In genomic region chr9:87872079-87872624, GRCh38 we compare ENCODE assay signal across 16 cellular contexts. TPM values are rescaled to one million over a fixed set of nuclear protein-coding genes. Genes with fewer than 3 reads are reported as not detected.
A peak's percentile ranks its signal among the peaks of the same experiment; 100 is the strongest.
DNase-seq lines count a peak whose midpoint lies in the region; ATAC-seq and TF ChIP-seq lines count a peak whose summit lies in the region.
"Had no signal": no experiment of that assay in that cellular context is flagged by ENCODE, and none has a peak within 500 bp of the region (broad histone marks: within the 10 kb centered on the region; RNA-seq: fewer than 3 reads in every experiment).

No MANE protein-coding gene starts in this region.

- no peaks in the 10 kb centered on the region for H3K4me1 ChIP-seq in aorta (ENCODE audit: control insufficient read depth in 1 of 2, insufficient read depth in 2 of 2, low read length in 2 of 2)
- H3K4me1 ChIP-seq: left ventricle myocardium inferior had no signal

- no peak for TF ChIP-seq CTCF in AG09319 (IDR thresholded peaks at IDR 0.05; ENCODE audit: low read depth, low read length)

- 32 to 43% methylated on average over 8 of the region's 8 CpGs for WGBS in aorta, 2 donors

- ATAC-seq in HG02678 (IDR thresholded peaks at IDR 0.05; ENCODE audit: unreplicated experiment) = no peak
- ATAC-seq in aorta (ENCODE audit: low FRiP score) = no peak
- ATAC-seq: GM12878, T-cell had no signal

- H3K36me3 ChIP-seq in aorta (ENCODE audit: control insufficient read depth in 1 of 2, insufficient read depth in 2 of 2, low read length in 1 of 2) = no peaks in the 10 kb centered on the region
- H3K36me3 ChIP-seq: left ventricle myocardium inferior had no signal

- H3K27me3 ChIP-seq in aorta (ENCODE audit: control insufficient read depth in 1 of 2, insufficient read depth in 2 of 2, low read length in 1 of 2) = no peaks in the 10 kb centered on the region

- no peak overlapping the region for H3K4me3 ChIP-seq in aorta (ENCODE audit: low read length in 2 of 2)
- H3K4me3 ChIP-seq: GM12878, left ventricle myocardium inferior had no signal

- peak; percentile 22 for DNase-seq in AG09319 (ENCODE audit: extremely low read depth, low read depth)
- DNase-seq in NCI-H1092 (lab: John Stamatoyannopoulos, UW) = peak; percentile 70
- DNase-seq in dedifferentiated amniotic fluid mesenchymal stem cell (ENCODE audit: extremely low spot score) = peak; percentile 45
- DNase-seq in myocyte (ENCODE audit: low read depth) = peak; percentile 30
- no peak for DNase-seq in HUDEP-2 (lab: John Stamatoyannopoulos, UW; ENCODE audit: unreplicated experiment in 76 of 76)
- no peak for DNase-seq in aorta
- DNase-seq in AG20443 (ENCODE audit: low spot score) = no peak
- DNase-seq: activated T-cell treated with anti-CD3 and anti-CD28 coated beads, Interleukin-2, amount 50 U/mL, for 48 hours; AML-193; left ventricle myocardium inferior; NCI-H2029 treated with DMSO at 0.1 percent for 48 hours; T-cell had no signal

- H3K27ac ChIP-seq in aorta (ENCODE audit: low read depth in 1 of 2, low read length in 2 of 2) = no peak overlapping the region
- H3K27ac ChIP-seq: KMS-11, left ventricle myocardium inferior had no signal

- intact Hi-C loops in aorta (cut with DNase I) = no loop called here

- no peaks in the 10 kb centered on the region for H3K9me3 ChIP-seq in aorta (ENCODE audit: control insufficient read depth, low read length)
- H3K9me3 ChIP-seq: left ventricle myocardium inferior had no signal

RNA-seq across cellular contexts. Expression of gene SPATA31E1, which starts 10.5 kb away (rescaled TPM):
- not detected in 2 replicates for total RNA-seq in myocyte
- not detected for polyA plus RNA-seq in myocyte (2012)
- not detected for total RNA-seq in aorta
- polyA plus RNA-seq in aorta = not detected
- total RNA-seq: GM12878, left ventricle myocardium inferior, OCI-LY7, T-cell had no signal
- polyA plus RNA-seq: GM12878 had no signal

RNA-seq across cellular contexts. Expression of gene SPATA31C1, which starts 45.6 kb away (rescaled TPM):
- total RNA-seq in myocyte (not detected in 2 replicates), aorta (not detected)
- polyA plus RNA-seq in myocyte (2012) = not detected
- polyA plus RNA-seq in aorta = not detected
- total RNA-seq: GM12878, left ventricle myocardium inferior, OCI-LY7, T-cell had no signal
- polyA plus RNA-seq: GM12878 had no signal

Comparison
In these comparisons a context has a peak if more than half of its experiments do, and no peak if none do; other contexts are left out.
1. DNase-seq: peak in AG09319 (single experiment), NCI-H1092 (single experiment), dedifferentiated amniotic fluid mesenchymal stem cell (single experiment) and myocyte (single experiment); none in HUDEP-2 (0 of 76), aorta (0 of 2) and AG20443 (single experiment).